40 cellular contexts compared by ENCODE assay signal in the genomic region with DNA sequence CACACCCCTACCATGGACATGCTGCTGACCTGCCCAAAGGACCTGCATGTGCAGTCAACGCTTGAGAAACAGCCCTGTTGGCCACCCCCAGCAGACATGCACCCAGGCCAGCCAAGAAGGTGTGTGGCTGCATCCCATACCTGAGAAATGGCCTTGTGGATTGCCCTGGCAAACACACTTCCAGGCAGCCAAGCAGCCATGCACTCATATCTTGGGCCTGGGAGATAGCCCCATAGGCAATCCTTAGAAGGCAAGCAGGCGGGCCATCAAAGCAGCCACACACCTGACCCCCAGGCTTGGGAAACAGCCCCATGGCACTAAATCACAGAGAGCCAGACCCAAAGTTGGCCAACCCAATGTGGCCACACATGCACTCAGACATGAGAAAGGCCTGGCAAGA.
"Had no signal": no experiment of that assay in that cellular context is flagged by ENCODE, and none has a peak within 500 bp of the region (broad histone marks: within the 10 kb centered on the region; RNA-seq: fewer than 3 reads in every experiment).

No MANE protein-coding gene starts in this region.

- H3K27ac Mint-ChIP-seq: activated naive CD4-positive, alpha-beta T cell treated with anti-CD3 and anti-CD28 coated beads for 36 hours; activated naive CD4-positive, alpha-beta T cell treated with anti-CD3 and anti-CD28 coated beads, Interleukin-2, amount 10 ng/mL, durations not matched to agents 7 days and 5 days; activated naive CD4-positive, alpha-beta T cell treated with anti-CD3 and anti-CD28 coated beads, Interleukin-2, amount 50 U/mL, for 24 hours; activated naive CD4-positive, alpha-beta T cell treated with anti-CD3 and anti-CD28 coated beads, Interleukin-2, amount 50 U/mL, for 72 hours; activated naive CD8-positive, alpha-beta T cell; activated naive CD8-positive, alpha-beta T cell treated with anti-CD3 and anti-CD28 coated beads for 36 hours; activated naive CD8-positive, alpha-beta T cell treated with anti-CD3 and anti-CD28 coated beads, Interleukin-2, amount 10 ng/mL, durations not matched to agents 7 days and 5 days; activated naive CD8-positive, alpha-beta T cell treated with anti-CD3 and anti-CD28 coated beads, Interleukin-2, amount 50 U/mL, for 24 hours; activated T-cell treated with anti-CD3 and anti-CD28 coated beads, Interleukin-2, amount 50 U/mL, for 24 hours; activated T-cell treated with anti-CD3 and anti-CD28 coated beads, Interleukin-2, amount 50 U/mL, for 72 hours; activated T-helper 1 cell treated with anti-CD3 and anti-CD28 coated beads, Interleukin-12 subunit alpha, Interleukin-12 subunit beta, Interleukin-2, Interleukin-4 antibody, amounts not matched to agents 30 ng/mL and 10 ng/mL and 1 ng/mL, durations not matched to agents 14 hours and 24 hours and 36 hours; activated T-helper 17 cell treated with anti-CD3 and anti-CD28 coated beads, Interleukin-2, amount 50 U/mL, for 72 hours; activated T-helper 2 cell treated with anti-CD3 and anti-CD28 coated beads, Interferon-gamma antibody, Interleukin-2, Interleukin-4, amounts not matched to agents 10 μg/mL and 5 μg/mL and 100 μg/mL, durations not matched to agents 14 hours and 24 hours and 36 hours; brain had no signal

- H3K4me3 ChIP-seq: adrenal gland, ascending aorta, body of pancreas, breast epithelium, cardiac muscle cell had no signal

- FAIRE-seq: astrocyte, bronchial epithelial cell had no signal

- H3K27ac ChIP-seq: adrenal gland, ascending aorta, body of pancreas, brain microvascular endothelial cell, breast epithelium, cardiac muscle cell had no signal

- DNase-seq: activated effector memory CD4-positive, alpha-beta T cell treated with anti-CD3 and anti-CD28 coated beads, Interleukin-2, amount 50 U/mL, for 16 hours; activated effector memory CD4-positive, alpha-beta T cell treated with Interleukin-2 at 50 U/mL for 16 hours; activated gamma-delta T cell; activated gamma-delta T cell treated with Interleukin-2 at 50 U/mL for 16 hours; activated naive CD4-positive, alpha-beta T cell; activated naive CD4-positive, alpha-beta T cell treated with anti-CD3 and anti-CD28 coated beads for 36 hours; activated naive CD4-positive, alpha-beta T cell treated with anti-CD3 and anti-CD28 coated beads, Interleukin-2, amount 10 ng/mL, durations not matched to agents 7 days and 5 days; activated naive CD4-positive, alpha-beta T cell treated with anti-CD3 and anti-CD28 coated beads, Interleukin-2, amount 50 U/mL, for 16 hours; activated naive CD4-positive, alpha-beta T cell treated with Interleukin-2 at 50 U/mL for 16 hours; activated naive CD8-positive, alpha-beta T cell treated with anti-CD3 and anti-CD28 coated beads for 36 hours; activated naive CD8-positive, alpha-beta T cell treated with anti-CD3 and anti-CD28 coated beads, Interleukin-2, amount 10 ng/mL, durations not matched to agents 7 days and 5 days; activated naive CD8-positive, alpha-beta T cell treated with anti-CD3 and anti-CD28 coated beads, Interleukin-2, amount 50 U/mL, for 24 hours; activated T-cell treated with anti-CD3 and anti-CD28 coated beads, Interleukin-2, amount 50 U/mL, for 1 hour; activated T-cell treated with anti-CD3 and anti-CD28 coated beads, Interleukin-2, amount 50 U/mL, for 24 hours; activated T-cell treated with anti-CD3 and anti-CD28 coated beads, Interleukin-2, amount 50 U/mL, for 4 hours; activated T-cell treated with anti-CD3 and anti-CD28 coated beads, Interleukin-2, amount 50 U/mL, for 48 hours; activated T-cell treated with anti-CD3 and anti-CD28 coated beads, Interleukin-2, amount 50 U/mL, for 72 hours; amniotic stem cell; amygdala; anterior cingulate cortex; aorta; body of pancreas; brain microvascular endothelial cell; caudate nucleus; central memory CD4-positive, alpha-beta T cell; cerebellar nuclear complex had no signal

- H3K27me3 Mint-ChIP-seq: activated naive CD4-positive, alpha-beta T cell treated with anti-CD3 and anti-CD28 coated beads, Interleukin-2, amount 50 U/mL, for 24 hours; activated naive CD8-positive, alpha-beta T cell; activated naive CD8-positive, alpha-beta T cell treated with anti-CD3 and anti-CD28 coated beads for 36 hours; activated naive CD8-positive, alpha-beta T cell treated with anti-CD3 and anti-CD28 coated beads, Interleukin-2, amount 50 U/mL, for 24 hours; activated T-cell treated with anti-CD3 and anti-CD28 coated beads, Interleukin-2, amount 50 U/mL, for 24 hours; activated T-helper 17 cell treated with anti-CD3 and anti-CD28 coated beads, Interleukin-2, amount 50 U/mL, for 72 hours had no signal

- H3K4me3 Mint-ChIP-seq: activated naive CD4-positive, alpha-beta T cell treated with anti-CD3 and anti-CD28 coated beads for 36 hours; activated naive CD4-positive, alpha-beta T cell treated with anti-CD3 and anti-CD28 coated beads, Interleukin-2, amount 10 ng/mL, durations not matched to agents 7 days and 5 days; activated naive CD4-positive, alpha-beta T cell treated with anti-CD3 and anti-CD28 coated beads, Interleukin-2, amount 50 U/mL, for 24 hours; activated naive CD8-positive, alpha-beta T cell; activated naive CD8-positive, alpha-beta T cell treated with anti-CD3 and anti-CD28 coated beads for 36 hours; activated naive CD8-positive, alpha-beta T cell treated with anti-CD3 and anti-CD28 coated beads, Interleukin-2, amount 10 ng/mL, durations not matched to agents 7 days and 5 days; activated naive CD8-positive, alpha-beta T cell treated with anti-CD3 and anti-CD28 coated beads, Interleukin-2, amount 50 U/mL, for 24 hours; activated T-cell treated with anti-CD3 and anti-CD28 coated beads, Interleukin-2, amount 50 U/mL, for 24 hours; activated T-cell treated with anti-CD3 and anti-CD28 coated beads, Interleukin-2, amount 50 U/mL, for 4 hours; activated T-cell treated with anti-CD3 and anti-CD28 coated beads, Interleukin-2, amount 50 U/mL, for 72 hours; activated T-helper 1 cell treated with anti-CD3 and anti-CD28 coated beads, Interleukin-12 subunit alpha, Interleukin-12 subunit beta, Interleukin-2, Interleukin-4 antibody, amounts not matched to agents 30 ng/mL and 10 ng/mL and 1 ng/mL, durations not matched to agents 14 hours and 24 hours and 36 hours; activated T-helper 17 cell treated with anti-CD3 and anti-CD28 coated beads, Interleukin-2, amount 50 U/mL, for 72 hours; brain; central memory CD8-positive, alpha-beta T cell had no signal

- H3K9me3 ChIP-seq: body of pancreas had no signal

- H3K4me1 ChIP-seq: breast epithelium had no signal

- H3K27me3 ChIP-seq: adrenal gland, ascending aorta, body of pancreas, brain microvascular endothelial cell, breast epithelium, cardiac muscle cell had no signal

- H3K36me3 ChIP-seq: adrenal gland, ascending aorta, brain microvascular endothelial cell, breast epithelium, cardiac muscle cell had no signal

- ATAC-seq: activated naive CD4-positive, alpha-beta T cell treated with anti-CD3 and anti-CD28 coated beads, Interleukin-2, amount 50 U/mL, for 72 hours; activated naive CD8-positive, alpha-beta T cell treated with anti-CD3 and anti-CD28 coated beads, Interleukin-2, amount 50 U/mL, for 24 hours; activated T-cell treated with anti-CD3 and anti-CD28 coated beads, Interleukin-2, amount 50 U/mL, for 4 hours; activated T-cell treated with anti-CD3 and anti-CD28 coated beads, Interleukin-2, amount 50 U/mL, for 72 hours; activated T-helper 17 cell treated with anti-CD3 and anti-CD28 coated beads, Interleukin-2, amount 50 U/mL, for 72 hours; body of pancreas had no signal
